ENCODE assay signal across 16 cellular contexts in genomic region chr9:129289131-129289731, GRCh38.
DNase-seq lines count a peak whose midpoint lies in the region; ATAC-seq and TF ChIP-seq lines count a peak whose summit lies in the region.
"Had no signal": no experiment of that assay in that cellular context is flagged by ENCODE, and none has a peak within 500 bp of the region (broad histone marks: within the 10 kb centered on the region; RNA-seq: fewer than 3 reads in every experiment).

No MANE protein-coding gene starts in this region.

- H3K27me3 ChIP-seq in transverse colon, result no peaks in the 10 kb centered on the region

- H3K27ac ChIP-seq in transverse colon, result no peak overlapping the region
- H3K27ac ChIP-seq: skin epidermis had no signal

- in situ Hi-C loops in transverse colon (cut with MboI; ENCODE audit: low pct_ligation_motif_present in 1 of 4, low pct_unique_long_range_greater_than_20kb in 1 of 4, low sequenced_read_pairs in 3 of 4), result no loop called here

- no peaks in the 10 kb centered on the region for H3K4me1 Mint-ChIP-seq in activated T-cell treated with anti-CD3 and anti-CD28 coated beads, Interleukin-2, amount 50 U/mL, for 24 hours (ENCODE audit: low read depth)
- H3K4me1 Mint-ChIP-seq in activated T-cell treated with anti-CD3 and anti-CD28 coated beads, Interleukin-2, amount 50 U/mL, for 72 hours (ENCODE audit: low read depth), result no peaks in the 10 kb centered on the region
- H3K4me1 Mint-ChIP-seq: nephron had no signal

- TF ChIP-seq CTCF in transverse colon (IDR thresholded peaks at IDR 0.05), result no peak

- intact Hi-C loops in transverse colon (cut with DNase I; ENCODE audit: low total_unique reads), result no loop called here

- H3K27me3 Mint-ChIP-seq in activated T-cell treated with anti-CD3 and anti-CD28 coated beads, Interleukin-2, amount 50 U/mL, for 24 hours, result no peaks in the 10 kb centered on the region
- H3K27me3 Mint-ChIP-seq in activated T-cell treated with anti-CD3 and anti-CD28 coated beads, Interleukin-2, amount 50 U/mL, for 72 hours (ENCODE audit: low read depth), result no peaks in the 10 kb centered on the region
- H3K27me3 Mint-ChIP-seq: activated CD8-positive, alpha-beta T cell treated with anti-CD3 and anti-CD28 coated beads for 36 hours; activated naive CD8-positive, alpha-beta T cell had no signal

- no peak for TF ChIP-seq EP300 in transverse colon (IDR thresholded peaks at IDR 0.05; ENCODE audit: low read depth)

- no peak overlapping the region for H3K4me3 Mint-ChIP-seq in activated T-cell treated with anti-CD3 and anti-CD28 coated beads, Interleukin-2, amount 50 U/mL, for 24 hours
- H3K4me3 Mint-ChIP-seq in activated T-cell treated with anti-CD3 and anti-CD28 coated beads, Interleukin-2, amount 50 U/mL, for 72 hours, result no peak overlapping the region
- H3K4me3 Mint-ChIP-seq: activated CD8-positive, alpha-beta T cell treated with anti-CD3 and anti-CD28 coated beads for 36 hours; activated naive CD8-positive, alpha-beta T cell; IgD-negative memory B cell; nephron; T-helper 2 cell treated with Interferon-gamma antibody and Interleukin-4, amounts not matched to agents 5 μg/mL and 100 μg/mL, for 36 hours had no signal

- TF ChIP-seq POLR2A in transverse colon (IDR thresholded peaks at IDR 0.05), result no peak

- H3K9me3 Mint-ChIP-seq in activated T-cell treated with anti-CD3 and anti-CD28 coated beads, Interleukin-2, amount 50 U/mL, for 24 hours, result no peaks in the 10 kb centered on the region
- H3K9me3 Mint-ChIP-seq in activated T-cell treated with anti-CD3 and anti-CD28 coated beads, Interleukin-2, amount 50 U/mL, for 72 hours, result no peaks in the 10 kb centered on the region
- H3K9me3 Mint-ChIP-seq: activated CD8-positive, alpha-beta T cell treated with anti-CD3 and anti-CD28 coated beads for 36 hours; IgD-negative memory B cell; nephron; T-helper 2 cell treated with Interferon-gamma antibody and Interleukin-4, amounts not matched to agents 5 μg/mL and 100 μg/mL, for 36 hours had no signal

- H3K27ac Mint-ChIP-seq in activated T-cell treated with anti-CD3 and anti-CD28 coated beads, Interleukin-2, amount 50 U/mL, for 24 hours, result peak overlapping the region; percentile 18
- no peak overlapping the region for H3K27ac Mint-ChIP-seq in activated T-cell treated with anti-CD3 and anti-CD28 coated beads, Interleukin-2, amount 50 U/mL, for 72 hours
- H3K27ac Mint-ChIP-seq: activated CD8-positive, alpha-beta T cell treated with anti-CD3 and anti-CD28 coated beads for 36 hours; IgD-negative memory B cell; nephron; T-helper 2 cell treated with Interferon-gamma antibody and Interleukin-4, amounts not matched to agents 5 μg/mL and 100 μg/mL, for 36 hours had no signal

- H3K36me3 ChIP-seq in transverse colon, result no peaks in the 10 kb centered on the region

- no peaks in the 10 kb centered on the region for H3K9me3 ChIP-seq in transverse colon

- DNase-seq in activated T-cell treated with anti-CD3 and anti-CD28 coated beads, Interleukin-2, amount 50 U/mL, for 24 hours, result peak; percentile 28
- DNase-seq in activated T-cell treated with anti-CD3 and anti-CD28 coated beads, Interleukin-2, amount 50 U/mL, for 72 hours, result no peak
- peak; percentile 79 for DNase-seq in NCI-H748 treated with DMSO at 0.1 percent for 48 hours (lab: John Stamatoyannopoulos, UW)
- peak; percentile 27 for DNase-seq in left lobe of liver (ENCODE audit: low spot score)
- peak; percentile 14 for DNase-seq in stimulated activated CD8-positive, alpha-beta memory T cell treated with anti-CD3 and anti-CD28 coated beads, Interleukin-4, amount 100 ng/mL, for 48 hours
- no peak for DNase-seq in transverse colon
- DNase-seq: activated CD8-positive, alpha-beta T cell treated with anti-CD3 and anti-CD28 coated beads for 36 hours; cerebellar nuclear complex; NCI-H69 had no signal

- WGBS in transverse colon (ENCODE audit: low coverage in 1 of 2), 2 donors, result 66 to 100% methylated on average over 3 to 13 of the region's 13 CpGs

- H3K36me3 Mint-ChIP-seq in activated T-cell treated with anti-CD3 and anti-CD28 coated beads, Interleukin-2, amount 50 U/mL, for 24 hours (ENCODE audit: low read depth), result no peaks in the 10 kb centered on the region
- H3K36me3 Mint-ChIP-seq in activated T-cell treated with anti-CD3 and anti-CD28 coated beads, Interleukin-2, amount 50 U/mL, for 72 hours (ENCODE audit: insufficient read depth in 2 of 2), result no peaks in the 10 kb centered on the region
- H3K36me3 Mint-ChIP-seq: activated naive CD8-positive, alpha-beta T cell had no signal

- no peaks in the 10 kb centered on the region for H3K4me1 ChIP-seq in transverse colon

- no peak for ATAC-seq in activated T-cell treated with anti-CD3 and anti-CD28 coated beads, Interleukin-2, amount 50 U/mL, for 72 hours (replicated peaks in 1 of 2)
- ATAC-seq in left lobe of liver, result no peak
- no peak for ATAC-seq in GM21737 (IDR thresholded peaks at IDR 0.05; ENCODE audit: unreplicated experiment)
- no peak for ATAC-seq in HG03442 (IDR thresholded peaks at IDR 0.05; ENCODE audit: unreplicated experiment)
- ATAC-seq: activated CD8-positive, alpha-beta T cell treated with anti-CD3 and anti-CD28 coated beads for 36 hours had no signal

- H3K4me3 ChIP-seq in transverse colon, result no peak overlapping the region
- H3K4me3 ChIP-seq: skin epidermis had no signal

Comparison
In these comparisons a context has a peak if more than half of its experiments do, and no peak if none do; other contexts are left out.
1. DNase-seq: peak in activated T-cell treated with anti-CD3 and anti-CD28 coated beads, Interleukin-2, amount 50 U/mL, for 24 hours (single experiment), NCI-H748 treated with DMSO at 0.1 percent for 48 hours (single experiment), left lobe of liver (single experiment) and stimulated activated CD8-positive, alpha-beta memory T cell treated with anti-CD3 and anti-CD28 coated beads, Interleukin-4, amount 100 ng/mL, for 48 hours (single experiment); none in activated T-cell treated with anti-CD3 and anti-CD28 coated beads, Interleukin-2, amount 50 U/mL, for 72 hours (0 of 2) and transverse colon (single experiment).